Comparison of ENCODE assay signal across 8 cellular contexts in genomic region chr1:100267284-100267683, GRCh38. TPM values are rescaled to one million over a fixed set of nuclear protein-coding genes. Genes with fewer than 3 reads are reported as not detected.
DNase-seq lines count a peak whose midpoint lies in the region; TF ChIP-seq lines count a peak whose summit lies in the region.

No MANE protein-coding gene starts in this region.

- H3K79me2 ChIP-seq in PC-9 (ENCODE audit: low read depth): peaks cover 26% of the 10 kb centered on the region

- no peaks in the 10 kb centered on the region for H3K27me3 Mint-ChIP-seq in Caco-2 (ENCODE audit: insufficient read depth, unreplicated experiment)
- H3K27me3 Mint-ChIP-seq in endothelial cell (ENCODE audit: unreplicated experiment): peaks cover 10% of the 10 kb centered on the region

- peak overlapping the region; percentile 81 for H3K4me2 ChIP-seq in PC-9

- H3F3A ChIP-seq in PC-9 (ENCODE audit: insufficient read depth, low read depth): no peaks in the 10 kb centered on the region; the same call in 1 of the 2 replicates

- BruUV-seq in Caco-2 (replicated peaks; lab: Mats Ljungman, UMichigan) (no TSS peak), PC-9 (replicated peaks; lab: Mats Ljungman, UMichigan) (no TSS peak)

- CTCF ChIA-PET in Caco-2 (lab: Charles Lee): interaction anchor here (0.7 kb wide), 1 partner anchor 86 kb away, joined by 5 read pairs; no protein-coding TSS in a partner anchor
- CTCF ChIA-PET in PC-9 (lab: Charles Lee): no interaction called here

- H3K4me3 Mint-ChIP-seq in Caco-2 (ENCODE audit: unreplicated experiment) (peak overlapping the region; percentile 19), endothelial cell (ENCODE audit: unreplicated experiment) (peak overlapping the region; percentile 99)

- no peaks in the 10 kb centered on the region for H3K9me2 ChIP-seq in PC-9 (ENCODE audit: insufficient read depth)

- peaks cover 16% of the 10 kb centered on the region for H3K9me3 Mint-ChIP-seq in Caco-2 (ENCODE audit: unreplicated experiment)
- no peaks in the 10 kb centered on the region for H3K9me3 Mint-ChIP-seq in endothelial cell (ENCODE audit: unreplicated experiment)

- H3K36me3 Mint-ChIP-seq in Caco-2 (ENCODE audit: insufficient read depth, unreplicated experiment) (peaks cover 36% of the 10 kb centered on the region), endothelial cell (ENCODE audit: low read depth, unreplicated experiment) (peaks cover 31% of the 10 kb centered on the region)

- no peak overlapping the region for H2AFZ ChIP-seq in PC-9

- H3K27me3 ChIP-seq in Caco-2 (replicated peaks; ENCODE audit: control insufficient read depth, insufficient read depth, low read length) (no peaks in the 10 kb centered on the region), PC-9 (ENCODE audit: insufficient read depth, low read depth) (no peaks in the 10 kb centered on the region), ovary (no peaks in the 10 kb centered on the region)

- DNase-seq in Caco-2 (no peak), PC-9 (no peak), endothelial cell (ENCODE audit: low spot score) (no peak), ovary (no peak), DMS153 (lab: John Stamatoyannopoulos, UW) (no peak), NCI-H1930 (lab: John Stamatoyannopoulos, UW) (no peak), T-helper 9 cell (no peak), DMS53 (lab: John Stamatoyannopoulos, UW) (no peak)

- POLR2A ChIA-PET in Caco-2 (lab: Charles Lee): no interaction called here
- POLR2A ChIA-PET in PC-9 (lab: Charles Lee; ENCODE audit: unreplicated experiment): interaction anchor here (0.9 kb wide), 1 partner anchor 17 kb away, joined by 4 read pairs; no protein-coding TSS in a partner anchor

- TF ChIP-seq CTCF in Caco-2 (IDR thresholded peaks at IDR 0.05; ENCODE audit: insufficient read depth in 1 of 2, low read depth in 1 of 2, low read length in 1 of 2, severe bottlenecking in 1 of 2, unreplicated experiment in 1 of 2) (no peak), PC-9 (conservative IDR thresholded peaks at IDR 0.05) (no peak), endothelial cell (IDR thresholded peaks at IDR 0.05; ENCODE audit: unreplicated experiment) (no peak), ovary (IDR thresholded peaks at IDR 0.05) (no peak)

- no peaks in the 10 kb centered on the region for H4K20me1 ChIP-seq in PC-9 (ENCODE audit: insufficient read depth)

- H3K36me3 ChIP-seq in Caco-2 (ENCODE audit: control insufficient read depth, insufficient read depth, low read length) (no peaks in the 10 kb centered on the region), PC-9 (ENCODE audit: low read depth) (peaks cover 31% of the 10 kb centered on the region), ovary (no peaks in the 10 kb centered on the region)

- H3K27ac ChIP-seq in PC-9: no peak overlapping the region
- H3K27ac ChIP-seq in ovary: no peak overlapping the region

- peaks cover 4% of the 10 kb centered on the region for H3K4me1 ChIP-seq in Caco-2
- H3K4me1 ChIP-seq in PC-9 (replicated peaks; ENCODE audit: insufficient read depth): peaks cover 14% of the 10 kb centered on the region
- H3K4me1 ChIP-seq in ovary (ENCODE audit: insufficient read depth): peaks cover 5% of the 10 kb centered on the region

- no peak for TF ChIP-seq EP300 in ovary (IDR thresholded peaks at IDR 0.05)

- TF ChIP-seq POLR2A in ovary (IDR thresholded peaks at IDR 0.05): no peak

- no peaks in the 10 kb centered on the region for H3K4me1 Mint-ChIP-seq in Caco-2 (ENCODE audit: low read depth, unreplicated experiment)
- H3K4me1 Mint-ChIP-seq in endothelial cell (ENCODE audit: unreplicated experiment): peaks cover 15% of the 10 kb centered on the region

- H3K4me3 ChIP-seq in Caco-2 (ENCODE audit: low read depth, low read length) (peak overlapping the region; percentile 79), PC-9 (peak overlapping the region; percentile 76), ovary (peak overlapping the region; percentile 98)

- 74 to 93% (median 88%) methylated on average over 1 of the region's 1 CpG for WGBS in ovary, 3 donors

- intact Hi-C loops in Caco-2 (cut with micrococcal nuclease; ENCODE audit: unreplicated experiment) (loop anchor here (2.0 to 5.0 kb wide), 2 partner anchors 18 to 135 kb away; partner anchors contain the start of genes DBT, SASS6 and TRMT13), PC-9 (cut with micrococcal nuclease; ENCODE audit: unreplicated experiment) (loop anchor here (2.0 kb wide), 1 partner anchor 134 kb away; the partner anchor contains the start of genes SASS6 and TRMT13), ovary (cut with DNase I) (no loop called here)

- H3K9me3 ChIP-seq in Caco-2 (no peaks in the 10 kb centered on the region), PC-9 (ENCODE audit: insufficient read depth, low read depth) (no peaks in the 10 kb centered on the region), ovary (no peaks in the 10 kb centered on the region)

- H3K27ac Mint-ChIP-seq in Caco-2 (ENCODE audit: unreplicated experiment) (no peak overlapping the region), endothelial cell (ENCODE audit: unreplicated experiment) (no peak overlapping the region)

RNA-seq across cellular contexts. Expression of gene RTCA, which starts 1.3 kb away (rescaled TPM):
- total RNA-seq in Caco-2 (2022): 27.4 and 31.4 TPM in 2 replicates
- total RNA-seq in PC-9 (2021): 32.9 and 38.1 TPM in 2 replicates
- total RNA-seq in endothelial cell (ENCODE audit: unreplicated experiment): 46.3 TPM
- 10 to 100 TPM; 12.9 to 23.6 (median 14.7) TPM for total RNA-seq in ovary
- polyA plus RNA-seq in ovary: 10 to 100 TPM; 13.4 to 20.9 TPM

RNA-seq across cellular contexts. Expression of gene DBT, which starts 17.6 kb away (rescaled TPM):
- 13.3 and 14.1 TPM in 2 replicates for total RNA-seq in Caco-2 (2022)
- 13.9 and 16.0 TPM in 2 replicates for total RNA-seq in PC-9 (2021)
- total RNA-seq in endothelial cell (ENCODE audit: unreplicated experiment): 8.7 TPM
- 10 to 100 TPM in 5 of 7 donors, 1 to 10 TPM in 2; 6.3 to 17.4 (median 15.0) TPM for total RNA-seq in ovary
- polyA plus RNA-seq in ovary: 10 to 100 TPM in 1 of 2 donors, 1 to 10 TPM in 1; 5.5 to 10.9 TPM

Comparison
In these comparisons a context has a peak if more than half of its experiments do, and no peak if none do; other contexts are left out.
1. intact Hi-C loops: an anchor here in Caco-2 (2.0 to 5.0 kb wide) and PC-9 (2.0 kb wide); none called in ovary.